In the genomic region with DNA sequence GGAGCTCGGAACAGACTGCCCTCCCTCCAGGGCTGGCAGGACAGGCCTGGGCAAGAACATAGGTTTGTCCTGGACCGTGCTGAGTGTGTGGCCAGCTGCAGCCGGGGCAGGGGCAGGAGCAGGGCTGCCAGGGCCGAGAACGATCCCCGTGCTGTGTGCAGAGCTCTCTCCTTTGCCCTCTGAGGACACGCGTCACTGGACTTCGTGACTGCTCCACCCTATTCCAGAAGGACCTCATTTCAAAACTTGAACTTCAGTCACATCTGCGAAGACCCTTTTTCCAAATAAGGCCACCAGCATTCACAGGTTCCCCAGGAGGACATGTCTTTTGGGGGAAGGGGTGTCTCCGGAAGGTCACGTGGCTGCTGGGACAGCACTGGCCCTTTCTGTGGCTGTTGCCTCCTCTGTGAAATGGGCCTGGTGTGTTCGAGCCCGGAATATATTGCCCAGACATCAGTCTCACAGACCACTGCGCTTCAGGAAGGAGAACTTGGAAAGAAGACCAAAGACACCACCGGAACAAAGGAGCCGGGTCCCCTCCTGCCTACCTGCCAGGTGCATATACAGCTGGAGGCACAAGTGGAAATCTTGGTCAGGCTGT, we compare ENCODE assay signal across 22 cellular contexts. TPM values are rescaled to one million over a fixed set of nuclear protein-coding genes. Genes with fewer than 3 reads are reported as not detected.
DNase-seq lines count a peak whose midpoint lies in the region; ATAC-seq and TF ChIP-seq lines count a peak whose summit lies in the region.
"Had no signal": no experiment of that assay in that cellular context is flagged by ENCODE, and none has a peak within 500 bp of the region (broad histone marks: within the 10 kb centered on the region; RNA-seq: fewer than 3 reads in every experiment).

No MANE protein-coding gene starts in this region.

- peaks cover 78% of the 10 kb centered on the region for H3K36me3 ChIP-seq in A673 (ENCODE audit: insufficient read depth, low read length, poor library complexity, severe bottlenecking)
- peaks cover 68 to 99% (median 96%) of the 10 kb centered on the region in 11 experiments for H3K36me3 ChIP-seq in BLaER1 treated with 17β-estradiol and CSF1 and Interleukin-3, amounts not matched to agents 10 nM and 100 nM
- H3K36me3 ChIP-seq in BE2C, result peaks cover 89% of the 10 kb centered on the region
- H3K36me3 ChIP-seq: neural progenitor cell, transverse colon had no signal

- H3K27me3 ChIP-seq in A673 (replicated peaks; ENCODE audit: insufficient read depth, low read depth, low read length, poor library complexity) (no peaks in the 10 kb centered on the region), BE2C (no peaks in the 10 kb centered on the region)
- H3K27me3 ChIP-seq in BLaER1 treated with 17β-estradiol and CSF1 and Interleukin-3, amounts not matched to agents 10 nM and 100 nM, result 0 out of 22 replicates have a peak, but pooled peaks cover 0 to 9% (median 0%) of the 10 kb centered on the region in 11 experiments
- H3K27me3 ChIP-seq: neural progenitor cell, transverse colon had no signal

- H3K9ac ChIP-seq in BLaER1 treated with 17β-estradiol and CSF1 and Interleukin-3, amounts not matched to agents 10 nM and 100 nM, result peak overlapping the region in 4 of 11 experiments; percentile 15 to 44 (median 26); a peak in 4 of 22 replicates
- H3K9ac ChIP-seq: neural progenitor cell had no signal

- H3K4me3 ChIP-seq in A673 (ENCODE audit: low read depth, low read length, poor library complexity, severe bottlenecking), result no peak overlapping the region
- no peak overlapping the region for H3K4me3 ChIP-seq in BLaER1 treated with 17β-estradiol and CSF1 and Interleukin-3, amounts not matched to agents 10 nM and 100 nM
- H3K4me3 ChIP-seq in BE2C (ENCODE audit: low read depth, low read length), result no peak overlapping the region
- H3K4me3 ChIP-seq: neural progenitor cell, transverse colon had no signal

- H3K27ac ChIP-seq in A673 (ENCODE audit: low read depth, low read length, poor library complexity, severe bottlenecking), result peak overlapping the region; percentile 91
- 0 out of 22 replicates have a peak overlapping the region, but pooled peaks of 1 of the 11 experiments have one; percentile 14 for H3K27ac ChIP-seq in BLaER1 treated with 17β-estradiol and CSF1 and Interleukin-3, amounts not matched to agents 10 nM and 100 nM
- peak overlapping the region; percentile 98 for H3K27ac ChIP-seq in RWPE1
- H3K27ac ChIP-seq: neural progenitor cell, transverse colon had no signal

- CTCF ChIA-PET in A673 (lab: Charles Lee), result no interaction called here
- CTCF ChIA-PET in RWPE1 (lab: Yijun Ruan, JAX), result no interaction called here

- H3K4me1 ChIP-seq in A673 (ENCODE audit: insufficient read depth, low read length, poor library complexity, severe bottlenecking) (peaks cover 57% of the 10 kb centered on the region), BE2C (peaks cover 19% of the 10 kb centered on the region)
- peaks cover 55 to 100% (median 99%) of the 10 kb centered on the region in 10 experiments for H3K4me1 ChIP-seq in BLaER1 treated with 17β-estradiol and CSF1 and Interleukin-3, amounts not matched to agents 10 nM and 100 nM
- H3K4me1 ChIP-seq: transverse colon had no signal

- H4K20me1 ChIP-seq in BLaER1 treated with 17β-estradiol and CSF1 and Interleukin-3, amounts not matched to agents 10 nM and 100 nM, result peaks cover 85 to 100% (median 100%) of the 10 kb centered on the region in 11 experiments

- peak; percentile 42 for ATAC-seq in left lobe of liver
- ATAC-seq: Right ventricle myocardium inferior had no signal

- intact Hi-C loops in A673 (cut with micrococcal nuclease; ENCODE audit: unreplicated experiment), result no loop called here

- H3K4me2 ChIP-seq in BLaER1 treated with 17β-estradiol and CSF1 and Interleukin-3, amounts not matched to agents 10 nM and 100 nM, result peak overlapping the region in 6 of 11 experiments; percentile 47 to 89 (median 82); a peak in 10 of 22 replicates
- H3K4me2 ChIP-seq: neural progenitor cell had no signal

- H3K9me3 ChIP-seq in A673 (ENCODE audit: low read depth, low read length, poor library complexity, severe bottlenecking), result no peaks in the 10 kb centered on the region
- H3K9me3 ChIP-seq in BLaER1 treated with 17β-estradiol and CSF1 and Interleukin-3, amounts not matched to agents 10 nM and 100 nM (replicated peaks in 1 of 11), result no peaks in the 10 kb centered on the region
- H3K9me3 ChIP-seq in BE2C, result no peaks in the 10 kb centered on the region
- H3K9me3 ChIP-seq: transverse colon had no signal

- DNase-seq in A673 (ENCODE audit: low spot score) (no peak), RWPE1 (ENCODE audit: low spot score) (no peak), left lobe of liver (ENCODE audit: low spot score) (peak; percentile 95), Kasumi-1 (lab: John Stamatoyannopoulos, UW) (no peak), BE2C (no peak), Ammon's horn (ENCODE audit: low spot score) (no peak)
- DNase-seq: activated B cell treated with CpG ODN at 0.5 μM for 24 hours; activated gamma-delta T cell treated with Interleukin-2 at 50 U/mL for 16 hours; activated T-cell treated with anti-CD3 and anti-CD28 coated beads, Interleukin-2, amount 50 U/mL, for 1 hour; anterior cingulate cortex; caudate nucleus; dermis blood vessel endothelial cell; DMS79; H7; kidney glomerular epithelial cell; NCI-H2029 treated with DMSO at 0.1 percent for 48 hours; NCI-H345; NCI-H774; transverse colon had no signal

- TF ChIP-seq CTCF in A673 (conservative IDR thresholded peaks at IDR 0.05; ENCODE audit: low read depth, low read length) (no peak), RWPE1 (conservative IDR thresholded peaks at IDR 0.05; ENCODE audit: low read depth) (no peak), BE2C (IDR thresholded peaks at IDR 0.05; ENCODE audit: low read depth, low read length) (no peak)

- POLR2A ChIA-PET in A673 (lab: Charles Lee; ENCODE audit: low non-redundant PET), result no interaction called here
- POLR2A ChIA-PET in RWPE1 (lab: Yijun Ruan, JAX; ENCODE audit: low non-redundant PET), result no interaction called here

- BruUV-seq in A673 (replicated peaks; lab: Mats Ljungman, UMichigan), result no TSS peak

RNA-seq across cellular contexts. Expression of gene SLC7A5, which starts 27.6 kb away (rescaled TPM):
- total RNA-seq in A673 (2021) (324 and 371 TPM in 2 replicates), left lobe of liver (13.4 TPM)
- polyA plus RNA-seq in BE2C (2012; ENCODE audit: insufficient read depth, insufficient read length, low read depth), result 258 TPM

Comparison
In these comparisons a context has a peak if more than half of its experiments do, and no peak if none do; other contexts are left out.
1. RNA of gene SLC7A5, which starts 27.6 kb away (total RNA-seq): 324 to 371 TPM in A673; 13.4 TPM in left lobe of liver (single experiment); every median in the first group is over 10 times any median in the second.